9 cellular contexts compared by ENCODE assay signal in the genomic region with DNA sequence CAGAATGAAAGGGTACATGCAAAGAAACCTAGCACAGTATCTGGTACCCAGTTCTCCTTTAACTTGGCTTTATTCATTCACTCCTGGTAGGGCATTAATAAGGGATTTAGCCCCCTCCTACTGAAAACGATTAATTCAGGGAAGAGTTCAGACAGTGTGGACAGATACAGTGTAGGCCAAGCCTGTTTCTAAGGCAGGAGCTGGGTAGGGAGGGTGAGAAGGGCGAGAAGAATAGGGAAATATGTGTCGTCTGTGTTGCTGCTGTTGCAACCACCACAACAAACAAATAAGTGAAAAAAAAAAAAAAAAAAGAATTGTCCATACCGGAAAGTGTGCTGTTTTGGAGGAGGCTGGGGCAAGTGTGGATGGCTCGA. TPM values are rescaled to one million over a fixed set of nuclear protein-coding genes. Genes with fewer than 3 reads are reported as not detected.
A peak's percentile ranks its signal among the peaks of the same experiment; 100 is the strongest.
DNase-seq lines count a peak whose midpoint lies in the region; ATAC-seq, FAIRE-seq and TF ChIP-seq lines count a peak whose summit lies in the region.
"Not testable (repeated sequence)": the region's sequence is repeated elsewhere in the genome, so short reads cannot be mapped to it uniquely, and the experiment has no call there.
"Had no signal": no experiment of that assay in that cellular context is flagged by ENCODE, and none has a peak within 500 bp of the region (broad histone marks: within the 10 kb centered on the region; RNA-seq: fewer than 3 reads in every experiment).

No MANE protein-coding gene starts in this region.

- FAIRE-seq in pancreas (lab: Jason Lieb, UNC) = not testable (repeated sequence)

- not testable (repeated sequence) for TF ChIP-seq CTCF in Caco-2 (IDR thresholded peaks at IDR 0.05; ENCODE audit: insufficient read depth in 1 of 2, low read depth in 1 of 2, low read length in 1 of 2, severe bottlenecking in 1 of 2, unreplicated experiment in 1 of 2); WI38 (IDR thresholded peaks at IDR 0.05; ENCODE audit: low read depth, low read length); chondrocyte (IDR thresholded peaks at IDR 0.05); heart right ventricle (IDR thresholded peaks at IDR 0.05); mesothelial cell of epicardium (IDR thresholded peaks at IDR 0.05; ENCODE audit: unreplicated experiment); pancreas (IDR thresholded peaks at IDR 0.05); upper lobe of left lung (IDR thresholded peaks at IDR 0.05)

- not testable (repeated sequence) for H3K9me3 Mint-ChIP-seq in Caco-2 (ENCODE audit: unreplicated experiment); activated T-helper 2 cell treated with anti-CD3 and anti-CD28 coated beads, Interferon-gamma antibody, Interleukin-2, Interleukin-4, amounts not matched to agents 10 μg/mL and 5 μg/mL and 100 μg/mL, durations not matched to agents 14 hours and 24 hours and 36 hours; chondrocyte (ENCODE audit: low read depth); mesothelial cell of epicardium

- TF ChIP-seq POLR2A in upper lobe of left lung (IDR thresholded peaks at IDR 0.05) = not testable (repeated sequence)

- not testable (repeated sequence) for H3K9me3 ChIP-seq in Caco-2, heart right ventricle, pancreas, upper lobe of left lung

- not testable (repeated sequence) for H3K36me3 Mint-ChIP-seq in Caco-2 (ENCODE audit: insufficient read depth, unreplicated experiment); activated T-helper 2 cell treated with anti-CD3 and anti-CD28 coated beads, Interferon-gamma antibody, Interleukin-2, Interleukin-4, amounts not matched to agents 10 μg/mL and 5 μg/mL and 100 μg/mL, durations not matched to agents 14 hours and 24 hours and 36 hours (ENCODE audit: low read depth); chondrocyte (ENCODE audit: low read depth); mesothelial cell of epicardium

- H3K27me3 Mint-ChIP-seq in Caco-2 (ENCODE audit: insufficient read depth, unreplicated experiment); chondrocyte (ENCODE audit: low read depth): not testable (repeated sequence)
- peaks cover 16% of the 10 kb centered on the region for H3K27me3 Mint-ChIP-seq in activated T-helper 2 cell treated with anti-CD3 and anti-CD28 coated beads, Interferon-gamma antibody, Interleukin-2, Interleukin-4, amounts not matched to agents 10 μg/mL and 5 μg/mL and 100 μg/mL, durations not matched to agents 14 hours and 24 hours and 36 hours (ENCODE audit: low read depth)
- peaks cover 37% of the 10 kb centered on the region for H3K27me3 Mint-ChIP-seq in mesothelial cell of epicardium (ENCODE audit: low read depth)

- not testable (repeated sequence) for TF ChIP-seq EP300 in upper lobe of left lung (IDR thresholded peaks at IDR 0.05)

- CTCF ChIA-PET in Caco-2 (lab: Charles Lee) = not testable (repeated sequence)

- DNase-seq in Caco-2; activated T-helper 2 cell treated with anti-CD3 and anti-CD28 coated beads, Interferon-gamma antibody, Interleukin-2, Interleukin-4, amounts not matched to agents 10 μg/mL and 5 μg/mL and 100 μg/mL, durations not matched to agents 14 hours and 24 hours and 36 hours (ENCODE audit: low spot score); chondrocyte (ENCODE audit: low spot score); heart right ventricle; mesothelial cell of epicardium (ENCODE audit: low spot score in 2 of 2, unreplicated experiment in 2 of 2); pancreas; upper lobe of left lung: not testable (repeated sequence)

- H3K4me3 Mint-ChIP-seq in Caco-2 (ENCODE audit: unreplicated experiment) (peak overlapping the region; percentile 87), chondrocyte (ENCODE audit: unreplicated experiment) (peak overlapping the region; percentile 65), mesothelial cell of epicardium (peak overlapping the region; percentile 66)
- H3K4me3 Mint-ChIP-seq in activated T-helper 2 cell treated with anti-CD3 and anti-CD28 coated beads, Interferon-gamma antibody, Interleukin-2, Interleukin-4, amounts not matched to agents 10 μg/mL and 5 μg/mL and 100 μg/mL, durations not matched to agents 14 hours and 24 hours and 36 hours (ENCODE audit: low read depth) = peak overlapping the region; percentile 63

- H3K36me3 ChIP-seq in Caco-2 (ENCODE audit: control insufficient read depth, insufficient read depth, low read length); heart right ventricle; pancreas; upper lobe of left lung: not testable (repeated sequence)

- not testable (repeated sequence) for H3K4me1 ChIP-seq in Caco-2, heart right ventricle, pancreas, upper lobe of left lung

- ATAC-seq in heart right ventricle (peak in 7 of 8 donors; percentile 10 to 50 (median 28)), pancreas (peak; percentile 19 to 56 (median 28)), upper lobe of left lung (ENCODE audit: low FRiP score in 2 of 2) (peak; percentile 32 to 68)

- H3K27me3 ChIP-seq in Caco-2 (replicated peaks; ENCODE audit: control insufficient read depth, insufficient read depth, low read length); heart right ventricle; pancreas; upper lobe of left lung: not testable (repeated sequence)

- intact Hi-C loops in Caco-2 (cut with micrococcal nuclease; ENCODE audit: unreplicated experiment); activated T-helper 2 cell treated with anti-CD3 and anti-CD28 coated beads, Interferon-gamma antibody, Interleukin-2, Interleukin-4, amounts not matched to agents 10 μg/mL and 5 μg/mL and 100 μg/mL, durations not matched to agents 14 hours and 24 hours and 36 hours (cut with micrococcal nuclease); heart right ventricle (cut with DNase I); pancreas (cut with DNase I): not testable (repeated sequence)

- whole genome bisulfite sequencing in heart right ventricle, 2 donors = 13 to 22% methylated on average over 3 to 4 of the region's 5 CpGs
- 6 to 18% methylated on average over 3 of the region's 5 CpGs for WGBS in pancreas, 2 donors
- 16 to 31% methylated on average over 5 of the region's 5 CpGs for WGBS in upper lobe of left lung, 2 donors

- peak overlapping the region in 1 of 10 donors; percentile 83 for H3K27ac ChIP-seq in heart right ventricle
- not testable (repeated sequence) for H3K27ac ChIP-seq in pancreas, upper lobe of left lung

- not testable (repeated sequence) for H3K27ac Mint-ChIP-seq in Caco-2 (ENCODE audit: unreplicated experiment); activated T-helper 2 cell treated with anti-CD3 and anti-CD28 coated beads, Interferon-gamma antibody, Interleukin-2, Interleukin-4, amounts not matched to agents 10 μg/mL and 5 μg/mL and 100 μg/mL, durations not matched to agents 14 hours and 24 hours and 36 hours; chondrocyte (ENCODE audit: unreplicated experiment); mesothelial cell of epicardium

- POLR2A ChIA-PET in Caco-2 (lab: Charles Lee) = not testable (repeated sequence)

- H3K4me1 Mint-ChIP-seq in Caco-2 (ENCODE audit: low read depth, unreplicated experiment); activated T-helper 2 cell treated with anti-CD3 and anti-CD28 coated beads, Interferon-gamma antibody, Interleukin-2, Interleukin-4, amounts not matched to agents 10 μg/mL and 5 μg/mL and 100 μg/mL, durations not matched to agents 14 hours and 24 hours and 36 hours (ENCODE audit: low read depth); chondrocyte (ENCODE audit: low read depth); mesothelial cell of epicardium: not testable (repeated sequence)

- BruUV-seq in Caco-2 (replicated peaks; lab: Mats Ljungman, UMichigan) = not testable (repeated sequence)

- H3K4me3 ChIP-seq in Caco-2 (ENCODE audit: low read depth, low read length) (peak overlapping the region; percentile 68; the same call in 1 of the 2 replicates), WI38 (ENCODE audit: low read depth, low read length) (peak overlapping the region; percentile 64), heart right ventricle (peak overlapping the region in 1 of 10 donors; percentile 57)
- not testable (repeated sequence) for H3K4me3 ChIP-seq in pancreas, upper lobe of left lung

RNA-seq across cellular contexts. Expression of a gene that starts 42.3 kb away (rescaled TPM):
- total RNA-seq in Caco-2 (2022) = 0.32 and 0.73 TPM in 2 replicates
- 0.14 and 0.30 TPM in 2 replicates for total RNA-seq in activated T-helper 2 cell treated with anti-CD3 and anti-CD28 coated beads, Interferon-gamma antibody, Interleukin-2, Interleukin-4, amounts not matched to agents 10 μg/mL and 5 μg/mL and 100 μg/mL, durations not matched to agents 14 hours and 24 hours and 36 hours
- total RNA-seq in chondrocyte = 0.44 TPM in 1 of 3 replicates, not detected in the others
- under 1 TPM in 3 of 10 donors, not detected in 7; 0.09 to 0.13 (median 0.12) TPM for total RNA-seq in heart right ventricle
- under 1 TPM in 1 of 2 donors, not detected in 1; 0.06 TPM for polyA plus RNA-seq in heart right ventricle
- 0.16 to 0.50 TPM (median 0.49 TPM) in 3 replicates for total RNA-seq in mesothelial cell of epicardium
- total RNA-seq in pancreas = under 1 TPM in 3 of 6 donors, not detected in 3; 0.08 to 0.19 (median 0.15) TPM
- under 1 TPM; 0.19 to 0.57 TPM for polyA plus RNA-seq in pancreas
- 1 to 10 TPM in 2 of 6 donors, under 1 TPM in 4; 0.22 to 1.6 (median 0.70) TPM for total RNA-seq in upper lobe of left lung
- total RNA-seq: HT-29 had no signal
